Comparison of ENCODE assay signal across 31 cellular contexts in genomic region chr9:20404192-20404813, GRCh38.
"Had no signal": no experiment of that assay in that cellular context is flagged by ENCODE, and none has a peak within 500 bp of the region (broad histone marks: within the 10 kb centered on the region; RNA-seq: fewer than 3 reads in every experiment).

No MANE protein-coding gene starts in this region.

- H3K4me3 ChIP-seq: Peyer's patch, SJSA1 had no signal

- H3K27ac Mint-ChIP-seq: activated CD4-positive, alpha-beta T cell treated with anti-CD3 and anti-CD28 coated beads for 36 hours; activated CD4-positive, alpha-beta T cell treated with anti-CD3 and anti-CD28 coated beads, Interleukin-2, amount 10 ng/mL, durations not matched to agents 7 days and 5 days; activated naive CD8-positive, alpha-beta T cell treated with anti-CD3 and anti-CD28 coated beads, Interleukin-2, amount 50 U/mL, for 24 hours; brain; T-helper 1 cell treated with Interleukin-12 subunit alpha and Interleukin-12 subunit beta and Interleukin-4 antibody, amounts not matched to agents 30 μg/mL and 1 μg/mL, for 36 hours; T-helper 2 cell treated with Interferon-gamma antibody and Interleukin-4, amounts not matched to agents 5 μg/mL and 100 μg/mL, for 36 hours; WTC11 had no signal

- H3K4me3 Mint-ChIP-seq: activated CD4-positive, alpha-beta T cell treated with anti-CD3 and anti-CD28 coated beads for 36 hours; activated CD4-positive, alpha-beta T cell treated with anti-CD3 and anti-CD28 coated beads, Interleukin-2, amount 10 ng/mL, durations not matched to agents 7 days and 5 days; activated CD8-positive, alpha-beta T cell treated with anti-CD3 and anti-CD28 coated beads, Interleukin-2, amount 10 ng/mL, durations not matched to agents 7 days and 5 days; activated naive CD8-positive, alpha-beta T cell; activated naive CD8-positive, alpha-beta T cell treated with anti-CD3 and anti-CD28 coated beads, Interleukin-2, amount 50 U/mL, for 24 hours; activated T-cell treated with anti-CD3 and anti-CD28 coated beads, Interleukin-2, amount 50 U/mL, for 4 hours; brain; T-helper 1 cell treated with Interleukin-12 subunit alpha and Interleukin-12 subunit beta and Interleukin-4 antibody, amounts not matched to agents 30 μg/mL and 1 μg/mL, for 36 hours; T-helper 2 cell treated with Interferon-gamma antibody and Interleukin-4, amounts not matched to agents 5 μg/mL and 100 μg/mL, for 36 hours; WTC11 had no signal

- H3K27me3 Mint-ChIP-seq: activated CD4-positive, alpha-beta T cell treated with anti-CD3 and anti-CD28 coated beads for 36 hours; activated CD4-positive, alpha-beta T cell treated with anti-CD3 and anti-CD28 coated beads, Interleukin-2, amount 10 ng/mL, durations not matched to agents 7 days and 5 days; activated naive CD8-positive, alpha-beta T cell; activated naive CD8-positive, alpha-beta T cell treated with anti-CD3 and anti-CD28 coated beads, Interleukin-2, amount 50 U/mL, for 24 hours had no signal

- H3K27me3 ChIP-seq: Peyer's patch, SJSA1 had no signal

- H3K36me3 ChIP-seq: Peyer's patch, SJSA1 had no signal

- H3K9me3 Mint-ChIP-seq: activated T-cell treated with anti-CD3 and anti-CD28 coated beads, Interleukin-2, amount 50 U/mL, for 4 hours; brain; T-helper 1 cell treated with Interleukin-12 subunit alpha and Interleukin-12 subunit beta and Interleukin-4 antibody, amounts not matched to agents 30 μg/mL and 1 μg/mL, for 36 hours; T-helper 2 cell treated with Interferon-gamma antibody and Interleukin-4, amounts not matched to agents 5 μg/mL and 100 μg/mL, for 36 hours; WTC11 had no signal

- H3K36me3 Mint-ChIP-seq: WTC11 had no signal

- H3K9me3 ChIP-seq: Peyer's patch, SJSA1, SK-N-SH had no signal

- ATAC-seq: activated CD4-positive, alpha-beta T cell treated with anti-CD3 and anti-CD28 coated beads for 36 hours; activated CD8-positive, alpha-beta T cell treated with anti-CD3 and anti-CD28 coated beads, Interleukin-2, amount 10 ng/mL, durations not matched to agents 7 days and 5 days; activated naive CD8-positive, alpha-beta T cell treated with anti-CD3 and anti-CD28 coated beads, Interleukin-2, amount 50 U/mL, for 24 hours; activated T-cell treated with anti-CD3 and anti-CD28 coated beads, Interleukin-2, amount 50 U/mL, for 4 hours; PC-3; WTC11 had no signal

- H3K27ac ChIP-seq: Peyer's patch, SJSA1 had no signal

- DNase-seq: activated CD4-positive, alpha-beta T cell treated with anti-CD3 and anti-CD28 coated beads for 36 hours; activated CD4-positive, alpha-beta T cell treated with anti-CD3 and anti-CD28 coated beads, Interleukin-2, amount 10 ng/mL, durations not matched to agents 7 days and 5 days; activated CD4-positive, alpha-beta T cell treated with anti-CD3 and anti-CD28 coated beads, Interleukin-2, amount 50 U/mL, for 48 hours; activated CD8-positive, alpha-beta memory T cell treated with anti-CD3 and anti-CD28 coated beads, Interleukin-2, amount 50 U/mL, for 4 hours; activated CD8-positive, alpha-beta T cell treated with anti-CD3 and anti-CD28 coated beads, Interleukin-2, amount 10 ng/mL, durations not matched to agents 7 days and 5 days; activated effector memory CD4-positive, alpha-beta T cell treated with Interleukin-2 at 50 U/mL for 16 hours; activated naive CD8-positive, alpha-beta T cell treated with anti-CD3 and anti-CD28 coated beads, Interleukin-2, amount 50 U/mL, for 24 hours; activated T-cell treated with anti-CD3 and anti-CD28 coated beads for 4 hours; activated T-cell treated with anti-CD3 and anti-CD28 coated beads, Interleukin-2, amount 50 U/mL, for 4 hours; anterior cingulate cortex; central memory CD4-positive, alpha-beta T cell; Karpas-422; KBM-7; NCI-H1105; NCI-H1417 treated with DMSO at 0.1 percent for 48 hours; NCI-H187 treated with DMSO at 0.1 percent for 48 hours; NCI-H2081; NCI-H345; NCI-H524 treated with DMSO at 0.1 percent for 48 hours; NK-92 treated with Interleukin-12 subunit alpha and Interleukin-12 subunit beta, amount 100 ng/mL, for 24 hours; PC-3; Peyer's patch; RPMI8226; SHP77 treated with DMSO at 0.1 percent for 48 hours; SK-N-SH had no signal

- H3K4me1 ChIP-seq: SJSA1 had no signal
